Comparison of ENCODE assay signal across 7 cellular contexts in the genomic region with DNA sequence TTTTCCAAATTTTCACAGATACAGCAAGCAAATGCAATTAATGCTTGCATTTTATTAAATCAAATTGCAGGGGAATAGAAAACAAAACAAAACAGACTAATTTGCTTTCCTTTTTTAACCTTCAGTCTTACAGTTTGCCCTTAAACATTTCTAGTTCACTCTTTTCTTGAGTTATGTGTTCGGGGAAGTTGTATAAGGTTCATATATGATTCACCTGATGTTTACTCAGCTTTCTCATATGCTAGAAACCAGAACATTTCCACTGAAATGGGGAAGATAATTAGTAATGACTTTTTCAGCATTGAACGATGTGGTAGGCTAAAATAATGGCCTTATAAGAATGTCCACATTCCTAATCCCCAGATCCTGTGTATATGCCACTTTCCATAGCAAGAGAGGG.
DNase-seq lines count a peak whose midpoint lies in the region; ATAC-seq and TF ChIP-seq lines count a peak whose summit lies in the region.
"Not testable (repeated sequence)": the region's sequence is repeated elsewhere in the genome, so short reads cannot be mapped to it uniquely, and the experiment has no call there.

No MANE protein-coding gene starts in this region.

- not testable (repeated sequence) for H3K4me3 Mint-ChIP-seq in activated CD4-positive, alpha-beta T cell treated with anti-CD3 and anti-CD28 coated beads for 36 hours; activated T-cell treated with anti-CD3 and anti-CD28 coated beads, Interleukin-2, amount 50 U/mL, for 72 hours; activated T-helper 17 cell treated with anti-CD3 and anti-CD28 coated beads, Interleukin-2, amount 50 U/mL, for 72 hours; stimulated activated effector memory CD8-positive, alpha-beta T cell treated with anti-CD3 and anti-CD28 coated beads, Interleukin-12 subunit alpha, Interleukin-12 subunit beta, amount 100 ng/mL, for 72 hours; stimulated activated naive B cell treated with anti-CD40 and anti-IgM and Interleukin-4, amounts not matched to agents 10 μg/mL and 1 μg/mL and 100 μg/mL, for 72 hours

- not testable (repeated sequence) for H3K4me1 ChIP-seq in PC-3 (ENCODE audit: insufficient read depth, low read length); RWPE2 (ENCODE audit: insufficient read depth, poor library complexity, severe bottlenecking)

- H3K36me3 Mint-ChIP-seq in activated CD4-positive, alpha-beta T cell treated with anti-CD3 and anti-CD28 coated beads for 36 hours (ENCODE audit: low read depth); activated T-cell treated with anti-CD3 and anti-CD28 coated beads, Interleukin-2, amount 50 U/mL, for 72 hours (ENCODE audit: insufficient read depth in 2 of 2); activated T-helper 17 cell treated with anti-CD3 and anti-CD28 coated beads, Interleukin-2, amount 50 U/mL, for 72 hours (ENCODE audit: low read depth); stimulated activated effector memory CD8-positive, alpha-beta T cell treated with anti-CD3 and anti-CD28 coated beads, Interleukin-12 subunit alpha, Interleukin-12 subunit beta, amount 100 ng/mL, for 72 hours; stimulated activated naive B cell treated with anti-CD40 and anti-IgM and Interleukin-4, amounts not matched to agents 10 μg/mL and 1 μg/mL and 100 μg/mL, for 72 hours: not testable (repeated sequence)

- H3K27ac ChIP-seq in PC-3 (ENCODE audit: low read length); RWPE2 (ENCODE audit: poor library complexity, severe bottlenecking): not testable (repeated sequence)

- H3K9me2 ChIP-seq in PC-3 (replicated peaks; ENCODE audit: low read length) = not testable (repeated sequence)

- not testable (repeated sequence) for H3K79me2 ChIP-seq in PC-3 (ENCODE audit: low read length)

- H3K4me3 ChIP-seq in PC-3 (ENCODE audit: low read length); RWPE2 (ENCODE audit: severe bottlenecking): not testable (repeated sequence)

- not testable (repeated sequence) for TF ChIP-seq CTCF in PC-3 (conservative IDR thresholded peaks at IDR 0.05; ENCODE audit: low read depth, low read length); RWPE2 (IDR thresholded peaks at IDR 0.05; ENCODE audit: poor library complexity, severe bottlenecking)

- not testable (repeated sequence) for H3K27me3 ChIP-seq in PC-3 (ENCODE audit: low read length); RWPE2 (ENCODE audit: insufficient read depth, poor library complexity, severe bottlenecking)

- intact Hi-C loops in PC-3 (cut with micrococcal nuclease); activated CD4-positive, alpha-beta T cell treated with anti-CD3 and anti-CD28 coated beads for 36 hours (cut with DNase I, micrococcal nuclease): not testable (repeated sequence)

- not testable (repeated sequence) for H4K20me1 ChIP-seq in PC-3 (ENCODE audit: low read length)

- not testable (repeated sequence) for H3K9me3 Mint-ChIP-seq in activated CD4-positive, alpha-beta T cell treated with anti-CD3 and anti-CD28 coated beads for 36 hours (ENCODE audit: low read depth); activated T-cell treated with anti-CD3 and anti-CD28 coated beads, Interleukin-2, amount 50 U/mL, for 72 hours; activated T-helper 17 cell treated with anti-CD3 and anti-CD28 coated beads, Interleukin-2, amount 50 U/mL, for 72 hours; stimulated activated effector memory CD8-positive, alpha-beta T cell treated with anti-CD3 and anti-CD28 coated beads, Interleukin-12 subunit alpha, Interleukin-12 subunit beta, amount 100 ng/mL, for 72 hours; stimulated activated naive B cell treated with anti-CD40 and anti-IgM and Interleukin-4, amounts not matched to agents 10 μg/mL and 1 μg/mL and 100 μg/mL, for 72 hours

- POLR2A ChIA-PET in PC-3 (lab: Charles Lee; ENCODE audit: unreplicated experiment); activated CD4-positive, alpha-beta T cell treated with anti-CD3 and anti-CD28 coated beads for 36 hours (lab: Charles Lee): not testable (repeated sequence)

- not testable (repeated sequence) for H3K27me3 Mint-ChIP-seq in activated CD4-positive, alpha-beta T cell treated with anti-CD3 and anti-CD28 coated beads for 36 hours; activated T-cell treated with anti-CD3 and anti-CD28 coated beads, Interleukin-2, amount 50 U/mL, for 72 hours (ENCODE audit: low read depth); activated T-helper 17 cell treated with anti-CD3 and anti-CD28 coated beads, Interleukin-2, amount 50 U/mL, for 72 hours; stimulated activated naive B cell treated with anti-CD40 and anti-IgM and Interleukin-4, amounts not matched to agents 10 μg/mL and 1 μg/mL and 100 μg/mL, for 72 hours

- not testable (repeated sequence) for H2AFZ ChIP-seq in PC-3 (ENCODE audit: low read length)

- H3K9me3 ChIP-seq in PC-3 (ENCODE audit: low read length); RWPE2 (ENCODE audit: severe bottlenecking): not testable (repeated sequence)

- DNase-seq in PC-3; RWPE2 (ENCODE audit: low spot score); activated CD4-positive, alpha-beta T cell treated with anti-CD3 and anti-CD28 coated beads for 36 hours; activated T-cell treated with anti-CD3 and anti-CD28 coated beads, Interleukin-2, amount 50 U/mL, for 72 hours; stimulated activated effector memory CD8-positive, alpha-beta T cell treated with anti-CD3 and anti-CD28 coated beads, Interleukin-12 subunit alpha, Interleukin-12 subunit beta, amount 100 ng/mL, for 72 hours (ENCODE audit: low spot score in 2 of 2); stimulated activated naive B cell treated with anti-CD40 and anti-IgM and Interleukin-4, amounts not matched to agents 10 μg/mL and 1 μg/mL and 100 μg/mL, for 72 hours: not testable (repeated sequence)

- H3K9ac ChIP-seq in PC-3 (ENCODE audit: low read length) = not testable (repeated sequence)

- not testable (repeated sequence) for H3K27ac Mint-ChIP-seq in activated CD4-positive, alpha-beta T cell treated with anti-CD3 and anti-CD28 coated beads for 36 hours; activated T-cell treated with anti-CD3 and anti-CD28 coated beads, Interleukin-2, amount 50 U/mL, for 72 hours; activated T-helper 17 cell treated with anti-CD3 and anti-CD28 coated beads, Interleukin-2, amount 50 U/mL, for 72 hours; stimulated activated effector memory CD8-positive, alpha-beta T cell treated with anti-CD3 and anti-CD28 coated beads, Interleukin-12 subunit alpha, Interleukin-12 subunit beta, amount 100 ng/mL, for 72 hours; stimulated activated naive B cell treated with anti-CD40 and anti-IgM and Interleukin-4, amounts not matched to agents 10 μg/mL and 1 μg/mL and 100 μg/mL, for 72 hours

- not testable (repeated sequence) for H3K4me1 Mint-ChIP-seq in activated CD4-positive, alpha-beta T cell treated with anti-CD3 and anti-CD28 coated beads for 36 hours; activated T-cell treated with anti-CD3 and anti-CD28 coated beads, Interleukin-2, amount 50 U/mL, for 72 hours (ENCODE audit: low read depth); activated T-helper 17 cell treated with anti-CD3 and anti-CD28 coated beads, Interleukin-2, amount 50 U/mL, for 72 hours; stimulated activated effector memory CD8-positive, alpha-beta T cell treated with anti-CD3 and anti-CD28 coated beads, Interleukin-12 subunit alpha, Interleukin-12 subunit beta, amount 100 ng/mL, for 72 hours; stimulated activated naive B cell treated with anti-CD40 and anti-IgM and Interleukin-4, amounts not matched to agents 10 μg/mL and 1 μg/mL and 100 μg/mL, for 72 hours

- BruUV-seq in PC-3 (replicated peaks; lab: Mats Ljungman, UMichigan) = not testable (repeated sequence)

- H3F3A ChIP-seq in PC-3 (ENCODE audit: low read length, unreplicated experiment) = not testable (repeated sequence)

- not testable (repeated sequence) for H3K4me2 ChIP-seq in PC-3 (ENCODE audit: low read length)

- H3K36me3 ChIP-seq in PC-3 (ENCODE audit: low read depth, low read length); RWPE2 (ENCODE audit: low read depth): not testable (repeated sequence)

- ATAC-seq in PC-3 (peak; percentile 82), RWPE2 (ENCODE audit: low read depth) (peak; percentile 67)
- ATAC-seq in activated CD4-positive, alpha-beta T cell treated with anti-CD3 and anti-CD28 coated beads for 36 hours = peak; percentile 42
- ATAC-seq in activated T-cell treated with anti-CD3 and anti-CD28 coated beads, Interleukin-2, amount 50 U/mL, for 72 hours (replicated peaks in 1 of 2) = peak; percentile 60 to 66
- ATAC-seq in activated T-helper 17 cell treated with anti-CD3 and anti-CD28 coated beads, Interleukin-2, amount 50 U/mL, for 72 hours (replicated peaks) = peak; percentile 59
- peak; percentile 74 for ATAC-seq in stimulated activated effector memory CD8-positive, alpha-beta T cell treated with anti-CD3 and anti-CD28 coated beads, Interleukin-12 subunit alpha, Interleukin-12 subunit beta, amount 100 ng/mL, for 72 hours
- ATAC-seq in stimulated activated naive B cell treated with anti-CD40 and anti-IgM and Interleukin-4, amounts not matched to agents 10 μg/mL and 1 μg/mL and 100 μg/mL, for 72 hours (replicated peaks) = peak; percentile 33 to 69

- CTCF ChIA-PET in PC-3 (lab: Charles Lee); activated CD4-positive, alpha-beta T cell treated with anti-CD3 and anti-CD28 coated beads for 36 hours (lab: Charles Lee): not testable (repeated sequence)
